Comparison of ENCODE assay signal across 9 cellular contexts in genomic region chr11:76919887-76920746, GRCh38. TPM values are rescaled to one million over a fixed set of nuclear protein-coding genes. Genes with fewer than 3 reads are reported as not detected.
DNase-seq lines count a peak whose midpoint lies in the region; ATAC-seq lines count a peak whose summit lies in the region.
"Had no signal": no experiment of that assay in that cellular context is flagged by ENCODE, and none has a peak within 500 bp of the region (broad histone marks: within the 10 kb centered on the region; RNA-seq: fewer than 3 reads in every experiment).

No MANE protein-coding gene starts in this region.

- no peaks in the 10 kb centered on the region for H3K79me1 ChIP-seq in trophoblast cell (ENCODE audit: low read length)

- H3K36me3 Mint-ChIP-seq in activated naive CD8-positive, alpha-beta T cell treated with anti-CD3 and anti-CD28 coated beads for 36 hours, result peaks cover 2% of the 10 kb centered on the region

- H3K4me1 Mint-ChIP-seq in activated naive CD8-positive, alpha-beta T cell treated with anti-CD3 and anti-CD28 coated beads for 36 hours, result peaks cover 10% of the 10 kb centered on the region

- H3K9me3 ChIP-seq in trophoblast cell (ENCODE audit: insufficient read depth, low read depth, low read length), result no peaks in the 10 kb centered on the region

- no peak overlapping the region for H3K4me2 ChIP-seq in trophoblast cell (ENCODE audit: low read length)

- ATAC-seq in GM21786 (IDR thresholded peaks at IDR 0.05; ENCODE audit: unreplicated experiment), result peak; percentile 64

- no peak overlapping the region for H3K23ac ChIP-seq in trophoblast cell (ENCODE audit: low read length)

- H3K4me3 Mint-ChIP-seq in activated naive CD8-positive, alpha-beta T cell treated with anti-CD3 and anti-CD28 coated beads for 36 hours, result no peak overlapping the region
- H3K4me3 Mint-ChIP-seq: T-helper 1 cell treated with Interleukin-12 subunit alpha and Interleukin-12 subunit beta and Interleukin-4 antibody, amounts not matched to agents 30 μg/mL and 1 μg/mL, for 36 hours had no signal

- no peak overlapping the region for H2AK5ac ChIP-seq in trophoblast cell (ENCODE audit: low read length)

- H3K4ac ChIP-seq in trophoblast cell (ENCODE audit: low read depth, low read length), result no peak overlapping the region

- no peaks in the 10 kb centered on the region for H3K27me3 ChIP-seq in trophoblast cell (ENCODE audit: insufficient read depth, low read length)

- H2AFZ ChIP-seq in trophoblast cell (ENCODE audit: insufficient read depth, low read length, poor library complexity), result no peak overlapping the region

- no peak overlapping the region for H4K12ac ChIP-seq in trophoblast cell (ENCODE audit: low read depth, low read length)

- H3K27me3 Mint-ChIP-seq in activated naive CD8-positive, alpha-beta T cell treated with anti-CD3 and anti-CD28 coated beads for 36 hours, result no peaks in the 10 kb centered on the region

- H3K27ac ChIP-seq in trophoblast cell (ENCODE audit: low read depth, low read length), result no peak overlapping the region

- DNase-seq in COLO668 (lab: John Stamatoyannopoulos, UW; ENCODE audit: unreplicated experiment), result peak; percentile 64
- peak; percentile 73 to 94 (median 84) for DNase-seq in NCI-H1417 (lab: John Stamatoyannopoulos, UW)
- DNase-seq in SKM-1 treated with dmso at 0.1 percent for 144 hours (lab: John Stamatoyannopoulos, UW; ENCODE audit: unreplicated experiment), result peak; percentile 86
- DNase-seq in activated naive CD8-positive, alpha-beta T cell treated with anti-CD3 and anti-CD28 coated beads for 36 hours, result peak; percentile 46
- DNase-seq in head of caudate nucleus, result peak; percentile 32 to 92 (median 74)
- DNase-seq in trophoblast cell, result peak; percentile 63 to 96
- DNase-seq in ureter (ENCODE audit: low spot score), result peak; percentile 85

- no peaks in the 10 kb centered on the region for H3K36me3 ChIP-seq in trophoblast cell (ENCODE audit: control insufficient read depth in 1 of 2, insufficient read depth in 2 of 2, low read length in 2 of 2)

- H3K14ac ChIP-seq in trophoblast cell (ENCODE audit: low read length), result no peak overlapping the region

- no peaks in the 10 kb centered on the region for H3K79me2 ChIP-seq in trophoblast cell (ENCODE audit: control insufficient read depth, insufficient read depth, low read length, poor library complexity)

- no peak overlapping the region for H4K91ac ChIP-seq in trophoblast cell (ENCODE audit: low read depth, low read length)

- intact Hi-C loops in head of caudate nucleus (cut with DNase I), result loop anchor here (2.0 to 5.0 kb wide), 2 partner anchors 113 to 188 kb away; no protein-coding TSS in a partner anchor

- H3K4me1 ChIP-seq in trophoblast cell (ENCODE audit: control insufficient read depth in 1 of 2, insufficient read depth in 2 of 2, low read length in 2 of 2), result peaks cover 3% of the 10 kb centered on the region in 2 experiments

- no peak overlapping the region for H3K9ac ChIP-seq in trophoblast cell (ENCODE audit: low read length)

- no peak overlapping the region for H2BK120ac ChIP-seq in trophoblast cell (ENCODE audit: insufficient read depth, low read length, poor library complexity)

- H4K8ac ChIP-seq in trophoblast cell (ENCODE audit: low read depth, low read length), result no peak overlapping the region

- H3K4me3 ChIP-seq in trophoblast cell (ENCODE audit: low read depth, low read length), result no peak overlapping the region

- H3K27ac Mint-ChIP-seq in activated naive CD8-positive, alpha-beta T cell treated with anti-CD3 and anti-CD28 coated beads for 36 hours, result no peak overlapping the region
- H3K27ac Mint-ChIP-seq: T-helper 1 cell treated with Interleukin-12 subunit alpha and Interleukin-12 subunit beta and Interleukin-4 antibody, amounts not matched to agents 30 μg/mL and 1 μg/mL, for 36 hours had no signal

- no peak overlapping the region for H3K18ac ChIP-seq in trophoblast cell (ENCODE audit: low read length)

- no peak overlapping the region for H2BK12ac ChIP-seq in trophoblast cell (ENCODE audit: low read length)

- whole genome bisulfite sequencing in trophoblast cell (ENCODE audit: extremely low coverage, insufficient coverage, insufficient read length), result no CpG with 5 or more reads among the region's 7 CpGs

- no peaks in the 10 kb centered on the region for H3K9me3 Mint-ChIP-seq in activated naive CD8-positive, alpha-beta T cell treated with anti-CD3 and anti-CD28 coated beads for 36 hours
- H3K9me3 Mint-ChIP-seq: T-helper 1 cell treated with Interleukin-12 subunit alpha and Interleukin-12 subunit beta and Interleukin-4 antibody, amounts not matched to agents 30 μg/mL and 1 μg/mL, for 36 hours had no signal

- H2BK5ac ChIP-seq in trophoblast cell (ENCODE audit: low read depth, low read length, poor library complexity), result no peak overlapping the region

RNA-seq across cellular contexts. Expression of gene ACER3, which starts 59.4 kb away (rescaled TPM):
- total RNA-seq in activated naive CD8-positive, alpha-beta T cell treated with anti-CD3 and anti-CD28 coated beads for 36 hours, result 10 to 100 TPM; 10.7 to 11.6 TPM
- 15.8 and 15.9 TPM in 2 replicates for polyA plus RNA-seq in trophoblast cell (2013)
- total RNA-seq in ureter, result 33.4 TPM
